ENCODE assay signal across 12 cellular contexts in the genomic region with DNA sequence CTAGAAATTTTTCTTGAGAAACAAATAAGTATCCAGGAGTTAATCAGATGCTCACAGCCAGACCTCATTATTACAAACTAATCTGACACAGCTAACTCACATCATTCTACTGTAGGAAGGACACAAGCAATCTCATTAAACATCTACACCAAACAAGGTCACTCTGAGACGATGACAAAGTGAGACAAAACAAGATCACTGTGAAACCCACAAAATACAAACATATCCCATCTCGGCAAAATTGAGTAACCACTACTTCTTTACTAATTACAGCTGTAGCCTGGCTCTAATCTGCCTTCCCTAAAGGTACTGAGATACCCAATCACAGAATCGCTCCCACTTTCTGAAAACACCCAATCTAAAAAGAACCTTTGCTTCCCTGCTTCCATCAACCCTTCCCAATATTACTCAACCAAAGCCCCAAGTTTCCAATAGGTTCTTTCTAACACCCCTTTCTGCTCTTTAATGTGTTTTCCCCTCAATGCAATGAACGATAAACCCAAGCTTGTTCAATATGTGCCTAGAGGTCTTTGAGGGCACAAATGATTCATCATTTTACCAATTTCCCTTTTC. TPM values are rescaled to one million over a fixed set of nuclear protein-coding genes. Genes with fewer than 3 reads are reported as not detected.
DNase-seq lines count a peak whose midpoint lies in the region; ATAC-seq, FAIRE-seq and TF ChIP-seq lines count a peak whose summit lies in the region.
"Had no signal": no experiment of that assay in that cellular context is flagged by ENCODE, and none has a peak within 500 bp of the region (broad histone marks: within the 10 kb centered on the region; RNA-seq: fewer than 3 reads in every experiment).

No MANE protein-coding gene starts in this region.

- no peaks in the 10 kb centered on the region for H3F3A ChIP-seq in MM.1S (ENCODE audit: insufficient read depth, low read length)

- intact Hi-C loops in left colon (cut with DNase I, micrococcal nuclease): no loop called here

- H3K4me3 ChIP-seq in small intestine (ENCODE audit: low read depth in 1 of 2, low read length in 2 of 2): no peak overlapping the region
- no peak overlapping the region for H3K4me3 ChIP-seq in MM.1S (ENCODE audit: low read length)

- H2AFZ ChIP-seq in MM.1S (ENCODE audit: low read length): no peak overlapping the region

- no peak for DNase-seq in activated naive CD8-positive, alpha-beta T cell treated with anti-CD3 and anti-CD28 coated beads, Interleukin-2, amount 50 U/mL, for 24 hours
- DNase-seq in small intestine: no peak
- no peak for DNase-seq in MM.1S
- DNase-seq in left colon: no peak
- no peak for DNase-seq in T1000 (lab: John Stamatoyannopoulos, UW)
- DNase-seq: DND-41, NCI-H446 treated with DMSO at 0.1 percent for 48 hours had no signal

- WGBS in small intestine, 3 donors: 54 to 77% (median 60%) methylated on average over 4 of the region's 4 CpGs

- H3K27ac ChIP-seq in small intestine (ENCODE audit: low read depth in 1 of 2, low read length in 1 of 2): no peak overlapping the region
- no peak overlapping the region for H3K27ac ChIP-seq in MM.1S (ENCODE audit: low read length)
- H3K27ac ChIP-seq: neutrophil had no signal

- H3K4me3 Mint-ChIP-seq in activated naive CD8-positive, alpha-beta T cell treated with anti-CD3 and anti-CD28 coated beads, Interleukin-2, amount 50 U/mL, for 24 hours: peak overlapping the region; percentile 63

- H3K9me3 Mint-ChIP-seq in activated naive CD8-positive, alpha-beta T cell treated with anti-CD3 and anti-CD28 coated beads, Interleukin-2, amount 50 U/mL, for 24 hours: no peaks in the 10 kb centered on the region

- H3K9me3 ChIP-seq in small intestine (ENCODE audit: control insufficient read depth, low read depth) (no peaks in the 10 kb centered on the region), MM.1S (replicated peaks; ENCODE audit: insufficient read depth, low read length) (no peaks in the 10 kb centered on the region)
- H3K9me3 ChIP-seq: neutrophil had no signal

- H3K4me1 Mint-ChIP-seq in activated naive CD8-positive, alpha-beta T cell treated with anti-CD3 and anti-CD28 coated beads, Interleukin-2, amount 50 U/mL, for 24 hours: peaks cover 87% of the 10 kb centered on the region

- peaks cover 73% of the 10 kb centered on the region for H3K79me2 ChIP-seq in MM.1S (ENCODE audit: low read length)

- H3K27me3 Mint-ChIP-seq in activated naive CD8-positive, alpha-beta T cell treated with anti-CD3 and anti-CD28 coated beads, Interleukin-2, amount 50 U/mL, for 24 hours: no peaks in the 10 kb centered on the region

- TF ChIP-seq CTCF in MM.1S (IDR thresholded peaks at IDR 0.05; ENCODE audit: low read length): no peak

- H3K27me3 ChIP-seq in small intestine (ENCODE audit: control insufficient read depth in 2 of 2, insufficient read depth in 2 of 2, low read length in 2 of 2) (no peaks in the 10 kb centered on the region), MM.1S (replicated peaks; ENCODE audit: insufficient read depth, low read length) (no peaks in the 10 kb centered on the region)
- H3K27me3 ChIP-seq: neutrophil had no signal

- FAIRE-seq in small intestine (lab: Jason Lieb, UNC): no peak
- FAIRE-seq: colon had no signal

- peaks cover 18% of the 10 kb centered on the region for H3K36me3 Mint-ChIP-seq in activated naive CD8-positive, alpha-beta T cell treated with anti-CD3 and anti-CD28 coated beads, Interleukin-2, amount 50 U/mL, for 24 hours (ENCODE audit: low read depth)

- H4K20me1 ChIP-seq in MM.1S (ENCODE audit: insufficient read depth, low read length): 0 out of 2 replicates have a peak, but pooled peaks cover 4% of the 10 kb centered on the region

- ATAC-seq in GM18508 (IDR thresholded peaks at IDR 0.05; ENCODE audit: insufficient read depth, unreplicated experiment): peak; percentile 41
- peak; percentile 48 for ATAC-seq in GM21423 (IDR thresholded peaks at IDR 0.05; ENCODE audit: unreplicated experiment)
- peak; percentile 41 for ATAC-seq in HG03159 (IDR thresholded peaks at IDR 0.05; ENCODE audit: unreplicated experiment)
- peak; percentile 42 for ATAC-seq in activated naive CD8-positive, alpha-beta T cell treated with anti-CD3 and anti-CD28 coated beads, Interleukin-2, amount 50 U/mL, for 24 hours
- ATAC-seq in left colon: no peak

- no peak overlapping the region for H3K4me2 ChIP-seq in MM.1S (ENCODE audit: low read depth, low read length)

- no peaks in the 10 kb centered on the region for H3K36me3 ChIP-seq in small intestine (ENCODE audit: control insufficient read depth in 2 of 2, insufficient read depth in 2 of 2, low read length in 2 of 2)
- no peaks in the 10 kb centered on the region for H3K36me3 ChIP-seq in MM.1S (replicated peaks; ENCODE audit: insufficient read depth, low read length)
- H3K36me3 ChIP-seq: neutrophil had no signal

- peak overlapping the region; percentile 86 for H3K27ac Mint-ChIP-seq in activated naive CD8-positive, alpha-beta T cell treated with anti-CD3 and anti-CD28 coated beads, Interleukin-2, amount 50 U/mL, for 24 hours

- peaks cover 0 to 12% of the 10 kb centered on the region in 2 donors for H3K4me1 ChIP-seq in small intestine (ENCODE audit: control insufficient read depth in 2 of 2, insufficient read depth in 1 of 2, low read depth in 1 of 2, low read length in 1 of 2)
- no peaks in the 10 kb centered on the region for H3K4me1 ChIP-seq in MM.1S (ENCODE audit: low read length)

- no peaks in the 10 kb centered on the region for H3K9me2 ChIP-seq in MM.1S (replicated peaks; ENCODE audit: insufficient read depth, low read length)

- no peak overlapping the region for H3K9ac ChIP-seq in MM.1S (ENCODE audit: low read length)

RNA-seq across cellular contexts. Expression of gene CCDC6, which starts 26.9 kb away (rescaled TPM):
- 10 to 100 TPM; 16.5 to 26.2 (median 23.2) TPM for polyA plus RNA-seq in small intestine
- total RNA-seq in left colon: 10 to 100 TPM; 54.9 to 60.7 TPM
